In genomic region chr10:14276200-14276599, GRCh38 we compare ENCODE assay signal across 20 cellular contexts.
"Had no signal": no experiment of that assay in that cellular context is flagged by ENCODE, and none has a peak within 500 bp of the region (broad histone marks: within the 10 kb centered on the region; RNA-seq: fewer than 3 reads in every experiment).

No MANE protein-coding gene starts in this region.

- H3K27ac Mint-ChIP-seq: activated CD4-positive, alpha-beta T cell treated with anti-CD3 and anti-CD28 coated beads for 36 hours; activated naive CD8-positive, alpha-beta T cell; activated T-cell treated with anti-CD3 and anti-CD28 coated beads, Interleukin-2, amount 50 U/mL, for 24 hours; activated T-helper 2 cell treated with anti-CD3 and anti-CD28 coated beads, Interferon-gamma antibody, Interleukin-2, Interleukin-4, amounts not matched to agents 10 μg/mL and 5 μg/mL and 100 μg/mL, durations not matched to agents 14 hours and 24 hours and 36 hours; naive thymus-derived CD8-positive, alpha-beta T cell; stimulated activated naive CD8-positive, alpha-beta T cell treated with anti-CD3 and anti-CD28 coated beads, Interleukin-15, Interleukin-2, amounts not matched to agents 100 ng/mL and 50 ng/mL, for 24 hours; WTC11 had no signal

- H3K4me3 ChIP-seq: lower lobe of right lung, prostate gland, right atrium auricular region, tibial artery had no signal

- H3K4me3 Mint-ChIP-seq: activated CD4-positive, alpha-beta T cell treated with anti-CD3 and anti-CD28 coated beads for 36 hours; activated naive CD8-positive, alpha-beta T cell; activated T-cell treated with anti-CD3 and anti-CD28 coated beads, Interleukin-2, amount 50 U/mL, for 24 hours; naive thymus-derived CD8-positive, alpha-beta T cell; stimulated activated naive CD8-positive, alpha-beta T cell treated with anti-CD3 and anti-CD28 coated beads, Interleukin-15, Interleukin-2, amounts not matched to agents 100 ng/mL and 50 ng/mL, for 24 hours; WTC11 had no signal

- H3K9me3 Mint-ChIP-seq: activated T-cell treated with anti-CD3 and anti-CD28 coated beads, Interleukin-2, amount 50 U/mL, for 24 hours; activated T-helper 2 cell treated with anti-CD3 and anti-CD28 coated beads, Interferon-gamma antibody, Interleukin-2, Interleukin-4, amounts not matched to agents 10 μg/mL and 5 μg/mL and 100 μg/mL, durations not matched to agents 14 hours and 24 hours and 36 hours; naive thymus-derived CD8-positive, alpha-beta T cell; stimulated activated naive CD8-positive, alpha-beta T cell treated with anti-CD3 and anti-CD28 coated beads, Interleukin-15, Interleukin-2, amounts not matched to agents 100 ng/mL and 50 ng/mL, for 24 hours; WTC11 had no signal

- DNase-seq: activated CD4-positive, alpha-beta T cell treated with anti-CD3 and anti-CD28 coated beads for 36 hours; activated CD4-positive, alpha-beta T cell treated with anti-CD3 and anti-CD28 coated beads, Interleukin-2, amount 50 U/mL, for 4 hours; activated CD8-positive, alpha-beta memory T cell treated with anti-CD3 and anti-CD28 coated beads for 24 hours; activated CD8-positive, alpha-beta memory T cell treated with anti-CD3 and anti-CD28 coated beads, Interleukin-2, amount 50 U/mL, for 4 hours; activated naive CD4-positive, alpha-beta T cell; activated T-cell treated with anti-CD3 and anti-CD28 coated beads, Interleukin-2, amount 50 U/mL, for 24 hours; foreskin fibroblast; kidney; lower lobe of right lung; naive thymus-derived CD8-positive, alpha-beta T cell; stimulated activated CD4-positive, alpha-beta T cell treated with anti-CD3 and anti-CD28 coated beads, Interleukin-12 subunit alpha, Interleukin-12 subunit beta, amount 100 ng/mL, for 4 hours; stimulated activated CD4-positive, alpha-beta T cell treated with anti-CD3 and anti-CD28 coated beads, Interleukin-4, amount 100 ng/mL, for 4 hours; T-helper 9 cell; tibial artery had no signal

- ATAC-seq: activated CD4-positive, alpha-beta T cell treated with anti-CD3 and anti-CD28 coated beads for 36 hours; lower lobe of right lung; naive thymus-derived CD8-positive, alpha-beta T cell; WTC11 had no signal

- H3K36me3 Mint-ChIP-seq: activated naive CD8-positive, alpha-beta T cell; naive thymus-derived CD8-positive, alpha-beta T cell; WTC11 had no signal

- H3K27ac ChIP-seq: lower lobe of right lung, prostate gland, right atrium auricular region, tibial artery had no signal

- H3K4me1 Mint-ChIP-seq: activated CD4-positive, alpha-beta T cell treated with anti-CD3 and anti-CD28 coated beads for 36 hours; naive thymus-derived CD8-positive, alpha-beta T cell; WTC11 had no signal
